Comparison of ENCODE assay signal across 11 cellular contexts in the genomic region with DNA sequence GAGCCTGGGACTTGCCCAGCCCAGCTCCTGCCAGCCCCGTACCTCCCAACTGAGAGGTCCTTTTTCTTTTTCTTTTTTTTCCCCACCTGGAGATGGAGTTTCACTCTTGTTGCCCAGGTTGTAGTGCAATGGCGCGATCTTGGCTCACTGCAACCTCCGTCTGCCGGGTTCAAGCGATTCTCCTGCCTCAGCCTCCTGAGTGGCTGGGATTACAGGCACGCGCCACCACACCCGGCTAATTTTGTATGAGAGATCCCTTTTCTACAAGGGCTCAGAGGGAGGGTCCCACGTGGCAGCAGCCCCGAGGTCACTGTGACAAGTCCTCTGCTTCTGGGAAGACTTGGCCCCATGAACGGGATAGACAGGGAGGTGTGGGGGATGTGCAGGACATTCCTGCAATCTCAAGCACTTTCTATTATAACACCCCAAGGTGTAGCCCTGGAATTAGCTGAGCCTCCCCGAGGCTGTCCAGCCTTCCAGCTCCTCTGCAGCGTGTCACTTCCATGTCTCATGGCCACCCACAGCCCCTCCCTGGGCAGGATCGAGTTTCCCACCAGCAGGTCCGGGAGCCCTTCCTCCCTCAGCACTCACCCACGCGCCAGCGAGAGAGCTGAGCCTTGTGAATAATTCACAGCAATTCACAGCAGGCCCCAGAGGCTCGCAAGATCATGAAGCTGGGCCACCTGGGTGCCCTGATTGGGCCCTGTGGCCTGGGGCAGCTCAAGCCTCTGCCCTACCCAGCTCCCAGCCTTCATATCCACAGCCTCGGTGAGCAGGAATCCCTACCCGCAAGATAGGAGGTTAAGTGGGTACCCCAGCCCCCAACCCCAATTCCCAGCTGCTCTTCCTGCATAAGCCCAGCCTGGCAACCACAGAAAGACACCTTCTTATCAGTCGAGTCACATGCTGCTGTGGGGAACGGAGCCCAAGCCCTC. TPM values are rescaled to one million over a fixed set of nuclear protein-coding genes. Genes with fewer than 3 reads are reported as not detected.
DNase-seq lines count a peak whose midpoint lies in the region; ATAC-seq and TF ChIP-seq lines count a peak whose summit lies in the region.
"Had no signal": no experiment of that assay in that cellular context is flagged by ENCODE, and none has a peak within 500 bp of the region (broad histone marks: within the 10 kb centered on the region; RNA-seq: fewer than 3 reads in every experiment).

No MANE protein-coding gene starts in this region.

- no peaks in the 10 kb centered on the region for H3K9me3 ChIP-seq in testis
- no peaks in the 10 kb centered on the region for H3K9me3 ChIP-seq in gastrocnemius medialis

- H3K27me3 Mint-ChIP-seq in activated CD4-positive, alpha-beta memory T cell treated with anti-CD3 and anti-CD28 coated beads, Interleukin-2, amount 10 ng/mL, durations not matched to agents 7 days and 5 days, result peaks cover 34% of the 10 kb centered on the region
- peaks cover 19% of the 10 kb centered on the region for H3K27me3 Mint-ChIP-seq in activated CD4-positive, alpha-beta memory T cell treated with anti-CD3 and anti-CD28 coated beads for 36 hours
- peaks cover 5 to 9% (median 5%) of the 10 kb centered on the region in 3 donors for H3K27me3 Mint-ChIP-seq in immature natural killer cell (ENCODE audit: low read depth in 3 of 3)

- TF ChIP-seq CTCF in testis (IDR thresholded peaks at IDR 0.05) (no peak), gastrocnemius medialis (IDR thresholded peaks at IDR 0.05 in 4 of 5, conservative IDR thresholded peaks at IDR 0.05 in 1 of 5) (no peak)

- TF ChIP-seq POLR2A in testis (IDR thresholded peaks at IDR 0.05) (no peak), gastrocnemius medialis (IDR thresholded peaks at IDR 0.05) (no peak)

- H3K27me3 ChIP-seq in testis (no peaks in the 10 kb centered on the region), gastrocnemius medialis (peaks cover 0 to 26% (median 5%) of the 10 kb centered on the region in 3 donors)

- POLR2A ChIA-PET in activated CD4-positive, alpha-beta memory T cell treated with anti-CD3 and anti-CD28 coated beads, Interleukin-2, amount 10 ng/mL, durations not matched to agents 7 days and 5 days (lab: Charles Lee), result no interaction called here
- POLR2A ChIA-PET in activated CD4-positive, alpha-beta memory T cell treated with anti-CD3 and anti-CD28 coated beads for 36 hours (lab: Charles Lee), result interaction anchor here (0.6 kb wide), 2 partner anchors 219 to 260 kb away, joined by 3 read pairs; no protein-coding TSS in a partner anchor

- no peak overlapping the region for H3K27ac Mint-ChIP-seq in activated CD4-positive, alpha-beta memory T cell treated with anti-CD3 and anti-CD28 coated beads, Interleukin-2, amount 10 ng/mL, durations not matched to agents 7 days and 5 days
- no peak overlapping the region for H3K27ac Mint-ChIP-seq in activated CD4-positive, alpha-beta memory T cell treated with anti-CD3 and anti-CD28 coated beads for 36 hours
- no peak overlapping the region for H3K27ac Mint-ChIP-seq in immature natural killer cell
- H3K27ac Mint-ChIP-seq: activated T-helper 2 cell treated with anti-CD3 and anti-CD28 coated beads, Interferon-gamma antibody, Interleukin-2, Interleukin-4, amounts not matched to agents 10 μg/mL and 5 μg/mL and 100 μg/mL, durations not matched to agents 14 hours and 24 hours and 36 hours; stimulated activated memory B cell treated with anti-CD40 and anti-IgM and Interleukin-4, amounts not matched to agents 10 μg/mL and 1 μg/mL and 100 μg/mL, for 72 hours had no signal

- WGBS in testis, 2 donors, result 73 to 77% methylated on average over 24 of the region's 24 CpGs

- intact Hi-C loops in activated CD4-positive, alpha-beta memory T cell treated with anti-CD3 and anti-CD28 coated beads for 36 hours (cut with micrococcal nuclease), result no loop called here
- intact Hi-C loops in testis (cut with DNase I; ENCODE audit: low total_unique reads) (no loop called here), gastrocnemius medialis (cut with DNase I; ENCODE audit: low total_unique reads) (no loop called here)

- H3K36me3 ChIP-seq in testis (ENCODE audit: low read depth, missing control alignments) (no peaks in the 10 kb centered on the region), gastrocnemius medialis (no peaks in the 10 kb centered on the region)

- H3K4me3 ChIP-seq in testis (no peak overlapping the region), gastrocnemius medialis (no peak overlapping the region)

- CTCF ChIA-PET in activated CD4-positive, alpha-beta memory T cell treated with anti-CD3 and anti-CD28 coated beads, Interleukin-2, amount 10 ng/mL, durations not matched to agents 7 days and 5 days (lab: Charles Lee), result interaction anchor here (1.0 kb wide), 1 partner anchor 9 kb away, joined by 4 read pairs; no protein-coding TSS in a partner anchor
- CTCF ChIA-PET in activated CD4-positive, alpha-beta memory T cell treated with anti-CD3 and anti-CD28 coated beads for 36 hours (lab: Charles Lee), result interaction anchor here (0.8 to 1.1 kb wide), 2 partner anchors 10 to 15 kb away, joined by 3 read pairs; no protein-coding TSS in a partner anchor

- in situ Hi-C loops in gastrocnemius medialis (cut with MboI; ENCODE audit: low sequenced_read_pairs in 4 of 4), result no loop called here

- no peaks in the 10 kb centered on the region for H3K4me1 Mint-ChIP-seq in activated CD4-positive, alpha-beta memory T cell treated with anti-CD3 and anti-CD28 coated beads, Interleukin-2, amount 10 ng/mL, durations not matched to agents 7 days and 5 days
- H3K4me1 Mint-ChIP-seq in activated CD4-positive, alpha-beta memory T cell treated with anti-CD3 and anti-CD28 coated beads for 36 hours (ENCODE audit: low read depth), result no peaks in the 10 kb centered on the region
- H3K4me1 Mint-ChIP-seq in immature natural killer cell, result no peaks in the 10 kb centered on the region

- no peak for ATAC-seq in GM18861 (IDR thresholded peaks at IDR 0.05; ENCODE audit: unreplicated experiment)
- no peak for ATAC-seq in gastrocnemius medialis

- H3K27ac ChIP-seq in testis, result no peak overlapping the region
- no peak overlapping the region for H3K27ac ChIP-seq in gastrocnemius medialis
- H3K27ac ChIP-seq: HL-60 had no signal

- no peaks in the 10 kb centered on the region for H3K9me3 Mint-ChIP-seq in activated CD4-positive, alpha-beta memory T cell treated with anti-CD3 and anti-CD28 coated beads, Interleukin-2, amount 10 ng/mL, durations not matched to agents 7 days and 5 days
- H3K9me3 Mint-ChIP-seq in activated CD4-positive, alpha-beta memory T cell treated with anti-CD3 and anti-CD28 coated beads for 36 hours, result no peaks in the 10 kb centered on the region
- no peaks in the 10 kb centered on the region for H3K9me3 Mint-ChIP-seq in immature natural killer cell
- H3K9me3 Mint-ChIP-seq: activated T-helper 2 cell treated with anti-CD3 and anti-CD28 coated beads, Interferon-gamma antibody, Interleukin-2, Interleukin-4, amounts not matched to agents 10 μg/mL and 5 μg/mL and 100 μg/mL, durations not matched to agents 14 hours and 24 hours and 36 hours; stimulated activated memory B cell treated with anti-CD40 and anti-IgM and Interleukin-4, amounts not matched to agents 10 μg/mL and 1 μg/mL and 100 μg/mL, for 72 hours had no signal

- peak; percentile 14 for DNase-seq in activated CD4-positive, alpha-beta memory T cell treated with anti-CD3 and anti-CD28 coated beads, Interleukin-2, amount 10 ng/mL, durations not matched to agents 7 days and 5 days
- no peak for DNase-seq in activated CD4-positive, alpha-beta memory T cell treated with anti-CD3 and anti-CD28 coated beads for 36 hours
- DNase-seq in activated CD8-positive, alpha-beta memory T cell treated with anti-CD3 and anti-CD28 coated beads, Interleukin-2, amount 50 U/mL, for 4 hours, result peak; percentile 15
- DNase-seq in islet precursor cell (peak; percentile 73), testis (peak; percentile 26), immature natural killer cell (no peak), gastrocnemius medialis (no peak)

- no peaks in the 10 kb centered on the region for H3K36me3 Mint-ChIP-seq in activated CD4-positive, alpha-beta memory T cell treated with anti-CD3 and anti-CD28 coated beads, Interleukin-2, amount 10 ng/mL, durations not matched to agents 7 days and 5 days (ENCODE audit: low read depth)
- H3K36me3 Mint-ChIP-seq in activated CD4-positive, alpha-beta memory T cell treated with anti-CD3 and anti-CD28 coated beads for 36 hours, result no peaks in the 10 kb centered on the region
- H3K36me3 Mint-ChIP-seq in immature natural killer cell, result no peaks in the 10 kb centered on the region
- H3K36me3 Mint-ChIP-seq: stimulated activated memory B cell treated with anti-CD40 and anti-IgM and Interleukin-4, amounts not matched to agents 10 μg/mL and 1 μg/mL and 100 μg/mL, for 72 hours had no signal

- no peaks in the 10 kb centered on the region for H3K4me1 ChIP-seq in testis
- H3K4me1 ChIP-seq in gastrocnemius medialis, result no peaks in the 10 kb centered on the region

- no peak overlapping the region for H3K4me3 Mint-ChIP-seq in activated CD4-positive, alpha-beta memory T cell treated with anti-CD3 and anti-CD28 coated beads, Interleukin-2, amount 10 ng/mL, durations not matched to agents 7 days and 5 days
- no peak overlapping the region for H3K4me3 Mint-ChIP-seq in activated CD4-positive, alpha-beta memory T cell treated with anti-CD3 and anti-CD28 coated beads for 36 hours
- no peak overlapping the region for H3K4me3 Mint-ChIP-seq in immature natural killer cell
- H3K4me3 Mint-ChIP-seq: stimulated activated memory B cell treated with anti-CD40 and anti-IgM and Interleukin-4, amounts not matched to agents 10 μg/mL and 1 μg/mL and 100 μg/mL, for 72 hours had no signal

RNA-seq across cellular contexts. Expression of gene RNU1-4, which starts 22.9 kb away (rescaled TPM):
- 1,000 to 10,000 TPM; 1,570 to 1,691 TPM for total RNA-seq in activated CD4-positive, alpha-beta memory T cell treated with anti-CD3 and anti-CD28 coated beads, Interleukin-2, amount 10 ng/mL, durations not matched to agents 7 days and 5 days
- total RNA-seq in activated CD4-positive, alpha-beta memory T cell treated with anti-CD3 and anti-CD28 coated beads for 36 hours, result 1,000 to 10,000 TPM; 1,390 to 1,409 TPM
- under 1 TPM; under 0.01 TPM for total RNA-seq in testis
- polyA plus RNA-seq in testis (ENCODE audit: insufficient read depth, low read depth, low replicate concordance), result 18.9 TPM
- 10 to 100 TPM in 1 of 3 donors, not detected in 2; 28.1 TPM for polyA plus RNA-seq in immature natural killer cell
- total RNA-seq in gastrocnemius medialis, result under 1 TPM in 1 of 4 donors, not detected in 3; under 0.01 TPM

RNA-seq across cellular contexts. Expression of gene RNU1-3, which starts 50.7 kb away (rescaled TPM):
- total RNA-seq in activated CD4-positive, alpha-beta memory T cell treated with anti-CD3 and anti-CD28 coated beads, Interleukin-2, amount 10 ng/mL, durations not matched to agents 7 days and 5 days, result 1,000 to 10,000 TPM; 1,570 to 1,691 TPM
- 1,000 to 10,000 TPM; 1,390 to 1,409 TPM for total RNA-seq in activated CD4-positive, alpha-beta memory T cell treated with anti-CD3 and anti-CD28 coated beads for 36 hours
- total RNA-seq in testis (under 1 TPM; under 0.01 TPM), gastrocnemius medialis (under 1 TPM in 1 of 4 donors, not detected in 3; under 0.01 TPM)
- polyA plus RNA-seq in testis (ENCODE audit: insufficient read depth, low read depth, low replicate concordance) (18.9 TPM), immature natural killer cell (10 to 100 TPM in 1 of 3 donors, not detected in 2; 28.1 TPM)

Comparison
In these comparisons a context has a peak if more than half of its experiments do, and no peak if none do; other contexts are left out.
1. DNase-seq: peak in activated CD4-positive, alpha-beta memory T cell treated with anti-CD3 and anti-CD28 coated beads, Interleukin-2, amount 10 ng/mL, durations not matched to agents 7 days and 5 days (single experiment), activated CD8-positive, alpha-beta memory T cell treated with anti-CD3 and anti-CD28 coated beads, Interleukin-2, amount 50 U/mL, for 4 hours (single experiment), islet precursor cell (single experiment) and testis (single experiment); none in activated CD4-positive, alpha-beta memory T cell treated with anti-CD3 and anti-CD28 coated beads for 36 hours (single experiment), immature natural killer cell (0 of 3) and gastrocnemius medialis (0 of 2).
2. RNA of gene RNU1-4, which starts 22.9 kb away (total RNA-seq): 1,570 to 1,691 TPM in activated CD4-positive, alpha-beta memory T cell treated with anti-CD3 and anti-CD28 coated beads, Interleukin-2, amount 10 ng/mL, durations not matched to agents 7 days and 5 days and 1,390 to 1,409 TPM in activated CD4-positive, alpha-beta memory T cell treated with anti-CD3 and anti-CD28 coated beads for 36 hours; under 0.01 TPM in testis and under 0.01 TPM in gastrocnemius medialis; every median in the first group is over 1,000 times any median in the second.
3. RNA of gene RNU1-3, which starts 50.7 kb away (total RNA-seq): 1,570 to 1,691 TPM in activated CD4-positive, alpha-beta memory T cell treated with anti-CD3 and anti-CD28 coated beads, Interleukin-2, amount 10 ng/mL, durations not matched to agents 7 days and 5 days and 1,390 to 1,409 TPM in activated CD4-positive, alpha-beta memory T cell treated with anti-CD3 and anti-CD28 coated beads for 36 hours; under 0.01 TPM in testis and under 0.01 TPM in gastrocnemius medialis; every median in the first group is over 1,000 times any median in the second.